In genomic region chr5:150320048-150320555, GRCh38 we compare ENCODE assay signal across 9 cellular contexts. TPM values are rescaled to one million over a fixed set of nuclear protein-coding genes. Genes with fewer than 3 reads are reported as not detected.
A peak's percentile ranks its signal among the peaks of the same experiment; 100 is the strongest.
DNase-seq lines count a peak whose midpoint lies in the region; ATAC-seq and TF ChIP-seq lines count a peak whose summit lies in the region.
"Had no signal": no experiment of that assay in that cellular context is flagged by ENCODE, and none has a peak within 500 bp of the region (broad histone marks: within the 10 kb centered on the region; RNA-seq: fewer than 3 reads in every experiment).

No MANE protein-coding gene starts in this region.

- H4K91ac ChIP-seq in mesenchymal stem cell (ENCODE audit: low read length) = no peak overlapping the region

- no peak overlapping the region for H3K23ac ChIP-seq in mesenchymal stem cell (ENCODE audit: low read length in 2 of 2)

- no peak overlapping the region for H4K8ac ChIP-seq in mesenchymal stem cell (ENCODE audit: low read length)

- TF ChIP-seq CTCF in colonic mucosa (IDR thresholded peaks at IDR 0.05) = no peak

- intact Hi-C loops in colonic mucosa (cut with DNase I) (no loop called here), aorta (cut with DNase I) (no loop called here)

- H3K4ac ChIP-seq in mesenchymal stem cell (ENCODE audit: low read depth in 1 of 2, low read length in 2 of 2) = no peak overlapping the region

- ATAC-seq in aorta (ENCODE audit: low FRiP score) = peak; percentile 88
- ATAC-seq in HG03097 (IDR thresholded peaks at IDR 0.05; ENCODE audit: low FRiP score, unreplicated experiment) = no peak
- no peak for ATAC-seq in HG03439 (IDR thresholded peaks at IDR 0.05; ENCODE audit: unreplicated experiment)

- H2BK12ac ChIP-seq in mesenchymal stem cell (ENCODE audit: low read length in 2 of 2) = peak overlapping the region in 1 of 2 experiments; percentile 60

- H2BK15ac ChIP-seq in mesenchymal stem cell (ENCODE audit: low read depth, poor library complexity, severe bottlenecking) = no peak overlapping the region

- no peak overlapping the region for H3K9ac ChIP-seq in colonic mucosa (ENCODE audit: low read depth in 2 of 2, low read length in 2 of 2)
- H3K9ac ChIP-seq in mesenchymal stem cell (ENCODE audit: low read length) = peak overlapping the region; percentile 31

- H3K79me1 ChIP-seq in mesenchymal stem cell (replicated peaks; ENCODE audit: low read length, poor library complexity, severe bottlenecking) = no peaks in the 10 kb centered on the region

- H3K4me3 ChIP-seq in colonic mucosa (no peak overlapping the region), mesenchymal stem cell (ENCODE audit: insufficient read depth in 1 of 2, low read depth in 1 of 2, low read length in 2 of 2) (no peak overlapping the region), aorta (ENCODE audit: low read length in 2 of 2) (no peak overlapping the region)

- H2BK120ac ChIP-seq in mesenchymal stem cell (ENCODE audit: low read depth, low read length) = no peak overlapping the region

- H2BK5ac ChIP-seq in mesenchymal stem cell (ENCODE audit: low read depth, low read length, poor library complexity, severe bottlenecking) = no peak overlapping the region

- no peak overlapping the region for H3K27ac ChIP-seq in colonic mucosa
- peak overlapping the region; percentile 65 for H3K27ac ChIP-seq in mesenchymal stem cell (ENCODE audit: low read length, poor library complexity, severe bottlenecking)
- no peak overlapping the region for H3K27ac ChIP-seq in aorta (ENCODE audit: low read depth in 1 of 2, low read length in 2 of 2)
- H3K27ac ChIP-seq: C4-2B had no signal

- H3K9me3 ChIP-seq in colonic mucosa = no peaks in the 10 kb centered on the region
- no peaks in the 10 kb centered on the region for H3K9me3 ChIP-seq in mesenchymal stem cell (ENCODE audit: control insufficient read depth, low read length)
- no peaks in the 10 kb centered on the region for H3K9me3 ChIP-seq in aorta (ENCODE audit: control insufficient read depth, low read length)

- no peaks in the 10 kb centered on the region for H3K36me3 ChIP-seq in colonic mucosa
- H3K36me3 ChIP-seq in mesenchymal stem cell (ENCODE audit: control insufficient read depth in 1 of 2, insufficient read depth in 2 of 2, low read depth in 1 of 2, low read length in 2 of 2) = no peaks in the 10 kb centered on the region
- no peaks in the 10 kb centered on the region for H3K36me3 ChIP-seq in aorta (ENCODE audit: control insufficient read depth in 1 of 2, insufficient read depth in 2 of 2, low read length in 1 of 2)

- no peaks in the 10 kb centered on the region for H3K27me3 ChIP-seq in colonic mucosa
- H3K27me3 ChIP-seq in mesenchymal stem cell (ENCODE audit: control insufficient read depth in 1 of 2, insufficient read depth in 1 of 2, low read length in 2 of 2) = no peaks in the 10 kb centered on the region
- H3K27me3 ChIP-seq in aorta (ENCODE audit: control insufficient read depth in 1 of 2, insufficient read depth in 2 of 2, low read length in 1 of 2) = no peaks in the 10 kb centered on the region

- H2AFZ ChIP-seq in mesenchymal stem cell (ENCODE audit: low read depth, low read length) = no peak overlapping the region

- WGBS in mesenchymal stem cell = 33% methylated on average over 2 of the region's 2 CpGs
- WGBS in aorta, 2 donors = 39 to 53% methylated on average over 2 of the region's 2 CpGs

- H3K18ac ChIP-seq in mesenchymal stem cell (ENCODE audit: low read depth in 1 of 2, low read length in 2 of 2) = peak overlapping the region in 1 of 2 experiments; percentile 1

- DNase-seq in NOMO-1 treated with DMSO at 0.1 percent for 48 hours (lab: John Stamatoyannopoulos, UW; ENCODE audit: unreplicated experiment) = peak; percentile 39
- DNase-seq in NOMO-1 treated with dmso at 0.1 percent for 144 hours (lab: John Stamatoyannopoulos, UW; ENCODE audit: unreplicated experiment) = no peak
- DNase-seq in colonic mucosa = peak; percentile 50
- DNase-seq in mesenchymal stem cell = peak; percentile 96
- DNase-seq in aorta = peak in 1 of 2 donors; percentile 59
- DNase-seq in stimulated activated naive CD4-positive, alpha-beta T cell (lab: John Stamatoyannopoulos, UW) = no peak

- peak overlapping the region; percentile 28 for H2AK5ac ChIP-seq in mesenchymal stem cell (ENCODE audit: low read length, severe bottlenecking)

- H3K4me2 ChIP-seq in mesenchymal stem cell (ENCODE audit: low read length, poor library complexity, severe bottlenecking) = no peak overlapping the region

- H3K4me1 ChIP-seq in colonic mucosa (no peaks in the 10 kb centered on the region), mesenchymal stem cell (ENCODE audit: control insufficient read depth, insufficient read depth, low read depth, low read length) (peaks cover 24% of the 10 kb centered on the region), aorta (ENCODE audit: control insufficient read depth in 1 of 2, insufficient read depth in 2 of 2, low read length in 2 of 2) (no peaks in the 10 kb centered on the region)

- H3K14ac ChIP-seq in mesenchymal stem cell (ENCODE audit: low read length in 2 of 2) = no peak overlapping the region

RNA-seq across cellular contexts. Expression of gene ARSI, which starts 17.4 kb away (rescaled TPM):
- total RNA-seq in colonic mucosa (under 1 TPM; 0.17 to 0.69 TPM), aorta (1 to 10 TPM in 1 of 2 donors, under 1 TPM in 1; 0.91 to 2.7 TPM)
- polyA plus RNA-seq in mesenchymal stem cell (2013, experiment 1 of 2) = 1.6 TPM
- 1.5 TPM for polyA plus RNA-seq in mesenchymal stem cell (2013, experiment 2 of 2)
- not detected for polyA plus RNA-seq in aorta

RNA-seq across cellular contexts. Expression of gene CAMK2A, which starts 30.5 kb away (rescaled TPM):
- total RNA-seq in colonic mucosa (under 1 TPM; 0.05 to 0.61 TPM), aorta (under 1 TPM; 0.15 to 0.36 TPM)
- polyA plus RNA-seq in mesenchymal stem cell (2013, experiment 1 of 2) = 0.65 TPM
- polyA plus RNA-seq in mesenchymal stem cell (2013, experiment 2 of 2) = 0.47 TPM
- under 1 TPM in 1 of 2 donors, not detected in 1; 0.13 TPM for polyA plus RNA-seq in aorta

RNA-seq across cellular contexts. Expression of gene TCOF1, which starts 37.4 kb away (rescaled TPM):
- 10 to 100 TPM; 17.3 to 68.5 TPM for total RNA-seq in colonic mucosa
- polyA plus RNA-seq in mesenchymal stem cell (2013, experiment 1 of 2) = 14.3 TPM
- polyA plus RNA-seq in mesenchymal stem cell (2013, experiment 2 of 2) = 13.1 TPM
- total RNA-seq in aorta = 10 to 100 TPM; 26.2 to 27.8 TPM
- polyA plus RNA-seq in aorta = 10 to 100 TPM in 1 of 2 donors, 1 to 10 TPM in 1; 8.0 to 31.9 TPM

Comparison
In these comparisons a context has a peak if more than half of its experiments do, and no peak if none do; other contexts are left out.
1. DNase-seq: peak in NOMO-1 treated with DMSO at 0.1 percent for 48 hours (single experiment), colonic mucosa (single experiment) and mesenchymal stem cell (single experiment); none in NOMO-1 treated with dmso at 0.1 percent for 144 hours (single experiment) and stimulated activated naive CD4-positive, alpha-beta T cell (0 of 6).